13 cellular contexts compared by ENCODE assay signal in genomic region chr1:50930193-50930592, GRCh38. TPM values are rescaled to one million over a fixed set of nuclear protein-coding genes. Genes with fewer than 3 reads are reported as not detected.
DNase-seq lines count a peak whose midpoint lies in the region; ATAC-seq and TF ChIP-seq lines count a peak whose summit lies in the region.
"Had no signal": no experiment of that assay in that cellular context is flagged by ENCODE, and none has a peak within 500 bp of the region (broad histone marks: within the 10 kb centered on the region; RNA-seq: fewer than 3 reads in every experiment).

No MANE protein-coding gene starts in this region.

- no peaks in the 10 kb centered on the region for H3K9me3 ChIP-seq in CD8-positive, alpha-beta T cell (ENCODE audit: low read length)

- DNase-seq in dermis microvascular lymphatic vessel endothelial cell (ENCODE audit: low read depth in 2 of 2), result peak; percentile 30 to 55
- no peak for DNase-seq in CD1c-positive myeloid dendritic cell (ENCODE audit: extremely low spot score)
- no peak for DNase-seq in NCI-H1105 treated with DMSO at 0.1 percent for 48 hours (lab: John Stamatoyannopoulos, UW)
- no peak for DNase-seq in NCI-H2107 treated with DMSO at 0.1 percent for 48 hours (lab: John Stamatoyannopoulos, UW; ENCODE audit: unreplicated experiment)
- DNase-seq in CD8-positive, alpha-beta T cell, result no peak
- DNase-seq: CD8-positive, alpha-beta memory T cell; effector memory CD4-positive, alpha-beta T cell; head of caudate nucleus had no signal

- no peak for TF ChIP-seq CTCF in CD8-positive, alpha-beta T cell (IDR thresholded peaks at IDR 0.05)

- CTCF ChIA-PET in CD8-positive, alpha-beta T cell (lab: Charles Lee), result interaction anchor here (0.7 to 3.8 kb wide), 15 partner anchors 8 to 261 kb away, joined by 3 to 44 read pairs (median 5); partner anchors contain the start of genes CDKN2C and FAF1

- no peaks in the 10 kb centered on the region for H3K27me3 ChIP-seq in CD8-positive, alpha-beta T cell (ENCODE audit: insufficient read depth, low read length)

- POLR2A ChIA-PET in CD8-positive, alpha-beta T cell (lab: Charles Lee), result interaction anchor here (1.2 to 1.5 kb wide), 2 partner anchors 38 to 47 kb away, joined by 3 to 9 read pairs; no protein-coding TSS in a partner anchor

- intact Hi-C loops in CD8-positive, alpha-beta T cell (cut with DNase I, micrococcal nuclease), result no loop called here

- no peaks in the 10 kb centered on the region for H3K36me3 ChIP-seq in CD8-positive, alpha-beta T cell (ENCODE audit: insufficient read depth, low read length)

- H3K4me1 Mint-ChIP-seq in CD8-positive, alpha-beta T cell (ENCODE audit: low read depth), result peaks cover 27% of the 10 kb centered on the region

- peaks cover 10% of the 10 kb centered on the region for H3K36me3 Mint-ChIP-seq in CD8-positive, alpha-beta T cell

- H3K4me3 Mint-ChIP-seq in CD8-positive, alpha-beta T cell, result no peak overlapping the region
- H3K4me3 Mint-ChIP-seq: CD8-positive, alpha-beta memory T cell; stimulated activated naive CD8-positive, alpha-beta T cell treated with anti-CD3 and anti-CD28 coated beads, Interleukin-15, Interleukin-2, amounts not matched to agents 100 ng/mL and 50 ng/mL, for 24 hours had no signal

- H3K27ac ChIP-seq in CD8-positive, alpha-beta T cell (ENCODE audit: low read depth, low read length), result no peak overlapping the region

- no peaks in the 10 kb centered on the region for H3K27me3 Mint-ChIP-seq in CD8-positive, alpha-beta T cell (ENCODE audit: low read depth)
- H3K27me3 Mint-ChIP-seq: CD8-positive, alpha-beta memory T cell; stimulated activated naive CD8-positive, alpha-beta T cell treated with anti-CD3 and anti-CD28 coated beads, Interleukin-15, Interleukin-2, amounts not matched to agents 100 ng/mL and 50 ng/mL, for 24 hours had no signal

- no peaks in the 10 kb centered on the region for H3K4me1 ChIP-seq in CD8-positive, alpha-beta T cell (ENCODE audit: insufficient read depth, low read length)

- no peaks in the 10 kb centered on the region for H3K9me3 Mint-ChIP-seq in CD8-positive, alpha-beta T cell
- H3K9me3 Mint-ChIP-seq: CD8-positive, alpha-beta memory T cell; stimulated activated naive CD8-positive, alpha-beta T cell treated with anti-CD3 and anti-CD28 coated beads, Interleukin-15, Interleukin-2, amounts not matched to agents 100 ng/mL and 50 ng/mL, for 24 hours had no signal

- no peak overlapping the region for H3K4me3 ChIP-seq in CD8-positive, alpha-beta T cell (ENCODE audit: low read depth, low read length)
- H3K4me3 ChIP-seq: lung had no signal

- peak; percentile 89 for ATAC-seq in GM18861 (IDR thresholded peaks at IDR 0.05; ENCODE audit: unreplicated experiment)
- peak; percentile 54 for ATAC-seq in GM21515 (IDR thresholded peaks at IDR 0.05; ENCODE audit: unreplicated experiment)
- peak; percentile 81 for ATAC-seq in HG03342 (IDR thresholded peaks at IDR 0.05; ENCODE audit: unreplicated experiment)
- ATAC-seq in CD8-positive, alpha-beta T cell, result no peak

- H3K27ac Mint-ChIP-seq in CD8-positive, alpha-beta T cell, result no peak overlapping the region
- H3K27ac Mint-ChIP-seq: stimulated activated naive CD8-positive, alpha-beta T cell treated with anti-CD3 and anti-CD28 coated beads, Interleukin-15, Interleukin-2, amounts not matched to agents 100 ng/mL and 50 ng/mL, for 24 hours had no signal

RNA-seq across cellular contexts. Expression of gene FAF1, which starts 29.9 kb away (rescaled TPM):
- 23.7 and 25.0 TPM in 2 replicates for total RNA-seq in dermis microvascular lymphatic vessel endothelial cell
- total RNA-seq in CD8-positive, alpha-beta T cell, result 10 to 100 TPM; 39.0 to 44.0 TPM

RNA-seq across cellular contexts. Expression of gene CDKN2C, which starts 39.9 kb away (rescaled TPM):
- total RNA-seq in dermis microvascular lymphatic vessel endothelial cell, result 12.0 and 17.6 TPM in 2 replicates
- 1 to 10 TPM; 5.3 to 6.0 TPM for total RNA-seq in CD8-positive, alpha-beta T cell

Comparison
In these comparisons a context has a peak if more than half of its experiments do, and no peak if none do; other contexts are left out.
1. DNase-seq: peak in dermis microvascular lymphatic vessel endothelial cell (2 of 2); none in CD1c-positive myeloid dendritic cell (single experiment), NCI-H1105 treated with DMSO at 0.1 percent for 48 hours (single experiment), NCI-H2107 treated with DMSO at 0.1 percent for 48 hours (single experiment) and CD8-positive, alpha-beta T cell (0 of 7).